8 cellular contexts compared by ENCODE assay signal in genomic region chr6:26025047-26025893, GRCh38.
DNase-seq lines count a peak whose midpoint lies in the region; ATAC-seq lines count a peak whose summit lies in the region.

No MANE protein-coding gene starts in this region.

- WGBS in thymus = 94% methylated on average over 17 of the region's 17 CpGs

- peaks cover 30% of the 10 kb centered on the region for H3K4me1 Mint-ChIP-seq in activated naive CD4-positive, alpha-beta T cell treated with anti-CD3 and anti-CD28 coated beads for 36 hours (ENCODE audit: low read depth)
- peaks cover 65% of the 10 kb centered on the region for H3K4me1 Mint-ChIP-seq in activated naive CD8-positive, alpha-beta T cell treated with anti-CD3 and anti-CD28 coated beads, Interleukin-2, amount 50 U/mL, for 24 hours
- peaks cover 56 to 65% of the 10 kb centered on the region in 2 donors for H3K4me1 Mint-ChIP-seq in immature natural killer cell

- no peaks in the 10 kb centered on the region for H3K27me3 Mint-ChIP-seq in activated naive CD4-positive, alpha-beta T cell treated with anti-CD3 and anti-CD28 coated beads for 36 hours (ENCODE audit: low read depth)
- H3K27me3 Mint-ChIP-seq in activated naive CD8-positive, alpha-beta T cell treated with anti-CD3 and anti-CD28 coated beads, Interleukin-2, amount 50 U/mL, for 24 hours = peaks cover 2% of the 10 kb centered on the region
- peaks cover 32 to 46% (median 38%) of the 10 kb centered on the region in 3 donors for H3K27me3 Mint-ChIP-seq in immature natural killer cell (ENCODE audit: low read depth in 3 of 3)

- peak overlapping the region; percentile 99 for H3K27ac Mint-ChIP-seq in activated naive CD4-positive, alpha-beta T cell treated with anti-CD3 and anti-CD28 coated beads for 36 hours
- peak overlapping the region; percentile 96 for H3K27ac Mint-ChIP-seq in activated naive CD8-positive, alpha-beta T cell treated with anti-CD3 and anti-CD28 coated beads, Interleukin-2, amount 50 U/mL, for 24 hours
- H3K27ac Mint-ChIP-seq in immature natural killer cell = peak overlapping the region; percentile 98 to 100 (median 100)

- CTCF ChIA-PET in activated naive CD4-positive, alpha-beta T cell treated with anti-CD3 and anti-CD28 coated beads for 36 hours (lab: Charles Lee) = interaction anchor here (0.6 to 1.9 kb wide), 10 partner anchors 9 to 1173 kb away, joined by 3 to 15 read pairs (median 4); a partner anchor contains a TSS

- ATAC-seq in activated naive CD8-positive, alpha-beta T cell treated with anti-CD3 and anti-CD28 coated beads, Interleukin-2, amount 50 U/mL, for 24 hours = no peak

- H3K4me1 ChIP-seq in thymus (ENCODE audit: control insufficient read depth, insufficient read depth, low read length) = peaks cover 10% of the 10 kb centered on the region

- no peaks in the 10 kb centered on the region for H3K36me3 ChIP-seq in thymus (ENCODE audit: control insufficient read depth, insufficient read depth)

- H3K9me3 ChIP-seq in thymus (ENCODE audit: control insufficient read depth) = no peaks in the 10 kb centered on the region

- H3K4me3 ChIP-seq in thymus (ENCODE audit: low read length) = no peak overlapping the region

- peaks cover 3% of the 10 kb centered on the region for H3K36me3 Mint-ChIP-seq in activated naive CD4-positive, alpha-beta T cell treated with anti-CD3 and anti-CD28 coated beads for 36 hours (ENCODE audit: low read depth)
- peaks cover 4% of the 10 kb centered on the region for H3K36me3 Mint-ChIP-seq in activated naive CD8-positive, alpha-beta T cell treated with anti-CD3 and anti-CD28 coated beads, Interleukin-2, amount 50 U/mL, for 24 hours (ENCODE audit: low read depth)
- H3K36me3 Mint-ChIP-seq in immature natural killer cell = no peaks in the 10 kb centered on the region

- H3K27ac ChIP-seq in thymus (ENCODE audit: low read depth) = peak overlapping the region; percentile 36

- no peaks in the 10 kb centered on the region for H3K9me3 Mint-ChIP-seq in activated naive CD4-positive, alpha-beta T cell treated with anti-CD3 and anti-CD28 coated beads for 36 hours
- no peaks in the 10 kb centered on the region for H3K9me3 Mint-ChIP-seq in activated naive CD8-positive, alpha-beta T cell treated with anti-CD3 and anti-CD28 coated beads, Interleukin-2, amount 50 U/mL, for 24 hours
- peaks cover 0 to 2% (median 0%) of the 10 kb centered on the region in 6 donors for H3K9me3 Mint-ChIP-seq in immature natural killer cell

- DNase-seq in activated naive CD4-positive, alpha-beta T cell treated with anti-CD3 and anti-CD28 coated beads for 36 hours = no peak
- DNase-seq in activated naive CD4-positive, alpha-beta T cell (lab: John Stamatoyannopoulos, UW) = no peak
- no peak for DNase-seq in activated naive CD8-positive, alpha-beta T cell treated with anti-CD3 and anti-CD28 coated beads, Interleukin-2, amount 50 U/mL, for 24 hours
- DNase-seq in immature natural killer cell = no peak
- no peak for DNase-seq in NCI-H1930 (lab: John Stamatoyannopoulos, UW)
- no peak for DNase-seq in NCI-H1105 (lab: John Stamatoyannopoulos, UW)
- DNase-seq in activated CD4-positive, alpha-beta T cell treated with anti-CD3 and anti-CD28 coated beads, Interleukin-2, amount 50 U/mL, for 48 hours = no peak

- peak overlapping the region; percentile 87 for H3K4me3 Mint-ChIP-seq in activated naive CD4-positive, alpha-beta T cell treated with anti-CD3 and anti-CD28 coated beads for 36 hours
- H3K4me3 Mint-ChIP-seq in activated naive CD8-positive, alpha-beta T cell treated with anti-CD3 and anti-CD28 coated beads, Interleukin-2, amount 50 U/mL, for 24 hours = peak overlapping the region; percentile 76
- H3K4me3 Mint-ChIP-seq in immature natural killer cell = peak overlapping the region; percentile 87 to 96 (median 93)

- no peaks in the 10 kb centered on the region for H3K27me3 ChIP-seq in thymus (ENCODE audit: control insufficient read depth, insufficient read depth)

- intact Hi-C loops in activated naive CD4-positive, alpha-beta T cell treated with anti-CD3 and anti-CD28 coated beads for 36 hours (cut with micrococcal nuclease) = loop anchor here (10.0 kb wide), 3 partner anchors 1090 to 1870 kb away; partner anchors contain the start of gene RIPOR2
